In the genomic region with DNA sequence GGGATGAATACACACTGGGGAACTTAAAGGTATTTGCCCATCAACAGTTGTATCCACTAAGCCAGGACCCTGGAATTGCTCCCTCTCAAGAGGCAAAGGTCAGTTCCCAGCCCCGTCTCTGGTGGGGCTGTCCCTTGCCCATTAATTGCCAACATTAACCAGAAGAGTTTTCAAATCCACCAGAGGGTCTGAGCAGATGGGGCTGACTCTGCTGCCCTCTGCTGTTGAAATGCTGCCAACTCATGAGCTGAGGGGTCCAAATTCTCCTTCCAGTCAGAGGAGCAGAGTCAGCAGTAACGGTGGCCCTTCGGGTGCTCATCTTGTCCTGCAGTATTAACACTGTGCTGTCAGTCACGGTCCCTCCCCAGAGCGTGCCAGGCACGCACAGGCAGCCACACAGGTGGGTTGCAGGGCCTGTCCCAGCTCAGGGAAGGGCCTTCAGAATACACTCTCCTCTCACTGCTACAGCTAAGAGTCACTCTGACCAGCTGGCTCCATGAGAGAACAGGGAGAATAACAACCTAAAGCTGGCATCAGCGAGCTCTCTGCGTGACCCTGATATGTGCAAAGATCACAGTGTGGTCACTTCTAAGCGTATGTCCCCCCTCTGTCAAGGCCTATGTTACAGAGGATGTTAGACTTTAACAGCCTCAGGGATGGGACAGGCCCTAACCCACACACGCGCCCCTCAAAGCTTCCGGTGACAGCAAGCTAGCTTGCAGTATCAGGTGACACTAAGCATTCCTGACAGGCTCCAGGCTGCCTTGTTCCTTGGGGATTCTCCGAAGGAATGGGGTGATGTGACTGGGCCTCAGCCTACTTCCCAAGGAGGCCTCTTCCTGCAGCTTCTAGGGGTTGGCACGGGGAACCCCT, we compare ENCODE assay signal across 8 cellular contexts. TPM values are rescaled to one million over a fixed set of nuclear protein-coding genes. Genes with fewer than 3 reads are reported as not detected.
DNase-seq lines count a peak whose midpoint lies in the region; ATAC-seq and TF ChIP-seq lines count a peak whose summit lies in the region.

No MANE protein-coding gene starts in this region.

- peaks cover 0 to 5% (median 4%) of the 10 kb centered on the region in 5 experiments for H3K9me3 Mint-ChIP-seq in brain

- TF ChIP-seq CTCF in brain (conservative IDR thresholded peaks at IDR 0.05): peak; percentile 85 to 94

- H3K27ac Mint-ChIP-seq in brain: peak overlapping the region in 4 of 5 experiments; percentile 41 to 73 (median 52)

- peaks cover 18% of the 10 kb centered on the region for H3K36me3 Mint-ChIP-seq in brain

- H3K4me1 Mint-ChIP-seq in brain: peaks cover 16% of the 10 kb centered on the region

- H3K27me3 Mint-ChIP-seq in brain: peaks cover 2% of the 10 kb centered on the region

- H3K4me3 Mint-ChIP-seq in brain: no peak overlapping the region

- in situ Hi-C loops in ACHN (cut with HindIII; ENCODE audit: low pct_ligation_motif_present, low pct_unique_long_range_greater_than_20kb, low sequenced_read_pairs): no loop called here

- DNase-seq in ACHN (peak; percentile 63), NCI-H128 (lab: John Stamatoyannopoulos, UW; ENCODE audit: unreplicated experiment) (peak; percentile 55), UCSD-AML1 (lab: John Stamatoyannopoulos, UW; ENCODE audit: unreplicated experiment) (peak; percentile 70), iPS DF 4.7 (ENCODE audit: extremely low read depth, low spot score) (peak; percentile 62)
- peak; percentile 74 for DNase-seq in stimulated activated CD4-positive, alpha-beta T cell treated with anti-CD3 and anti-CD28 coated beads, Interleukin-15, amount 100 ng/mL, for 24 hours

- ATAC-seq in GM18520 (IDR thresholded peaks at IDR 0.05; ENCODE audit: unreplicated experiment) (peak; percentile 65), GM19395 (IDR thresholded peaks at IDR 0.05; ENCODE audit: unreplicated experiment) (no peak)

RNA-seq across cellular contexts. Expression of a gene that starts 10.9 kb away (rescaled TPM):
- polyA plus RNA-seq in brain (ENCODE audit: insufficient read depth, low read depth, low replicate concordance): 0.12 TPM
